12 cellular contexts compared by ENCODE assay signal in the genomic region with DNA sequence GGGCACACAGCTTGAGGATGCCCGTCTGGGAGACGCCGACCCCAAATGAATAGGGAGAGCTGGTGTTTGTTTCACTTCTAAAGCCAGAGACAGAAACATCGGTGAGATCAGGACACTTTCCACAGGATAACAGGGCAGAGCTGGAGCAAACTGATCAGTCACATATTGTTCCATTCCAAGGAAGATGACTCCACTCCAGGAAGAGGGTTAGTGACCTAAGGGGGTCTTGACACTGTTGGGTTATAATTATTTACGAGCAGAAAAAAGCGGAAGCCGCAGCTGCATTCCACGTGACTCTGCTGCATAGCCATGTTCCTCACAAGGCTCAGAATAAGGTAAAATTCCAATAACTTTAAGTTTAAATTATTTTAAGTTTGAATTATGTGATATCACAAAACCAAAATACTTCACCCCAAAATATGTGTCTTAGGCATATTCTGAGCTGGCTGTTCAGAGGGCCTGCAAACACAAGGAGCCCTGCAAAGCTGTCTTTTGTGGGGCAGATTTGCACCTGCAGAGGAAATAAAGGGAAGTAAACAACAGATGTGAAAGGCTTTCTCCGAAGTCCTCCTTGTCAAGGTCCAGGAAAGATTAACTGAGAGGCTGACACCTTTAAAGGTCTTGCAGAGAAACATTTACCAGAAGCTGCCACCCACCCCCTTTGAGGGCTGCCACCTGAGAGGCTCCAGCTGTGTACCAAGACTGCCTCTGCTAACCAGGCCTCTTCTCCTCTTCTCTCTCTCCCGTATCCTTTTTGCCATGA.
A peak's percentile ranks its signal among the peaks of the same experiment; 100 is the strongest.
DNase-seq lines count a peak whose midpoint lies in the region; ATAC-seq and TF ChIP-seq lines count a peak whose summit lies in the region.
"Had no signal": no experiment of that assay in that cellular context is flagged by ENCODE, and none has a peak within 500 bp of the region (broad histone marks: within the 10 kb centered on the region; RNA-seq: fewer than 3 reads in every experiment).

No MANE protein-coding gene starts in this region.

- H3K4me3 ChIP-seq in heart right ventricle = no peak overlapping the region
- H3K4me3 ChIP-seq: upper lobe of right lung had no signal

- H3K27ac ChIP-seq in heart right ventricle = no peak overlapping the region
- H3K27ac ChIP-seq: upper lobe of right lung had no signal

- peaks cover 0 to 7% (median 7%) of the 10 kb centered on the region in 7 donors for H3K27me3 ChIP-seq in heart right ventricle
- H3K27me3 ChIP-seq: upper lobe of right lung had no signal

- WGBS in heart right ventricle, 2 donors = 26 to 28% methylated on average over 10 of the region's 10 CpGs

- H3K27ac Mint-ChIP-seq in CD14-positive monocyte = peak overlapping the region in 1 of 7 donors; percentile 72

- peaks cover 10% of the 10 kb centered on the region for H3K4me1 Mint-ChIP-seq in CD14-positive monocyte

- ATAC-seq in GM21423 (IDR thresholded peaks at IDR 0.05; ENCODE audit: unreplicated experiment) (peak; percentile 67), heart right ventricle (no peak)
- ATAC-seq: upper lobe of right lung had no signal

- H3K9me3 Mint-ChIP-seq in CD14-positive monocyte = peaks cover 0 to 4% (median 0%) of the 10 kb centered on the region in 7 donors

- no peaks in the 10 kb centered on the region for H3K9me3 ChIP-seq in heart right ventricle
- H3K9me3 ChIP-seq: upper lobe of right lung had no signal

- H3K36me3 Mint-ChIP-seq in CD14-positive monocyte = no peaks in the 10 kb centered on the region

- no peak for DNase-seq in CD14-positive monocyte (ENCODE audit: low spot score)
- DNase-seq in RPMI8226 = peak; percentile 69
- peak; percentile 91 for DNase-seq in left kidney (ENCODE audit: low read depth, low spot score)
- no peak for DNase-seq in GOT3 (lab: John Stamatoyannopoulos, UW)
- DNase-seq in heart right ventricle = no peak
- DNase-seq in NCI-H146 (lab: John Stamatoyannopoulos, UW) = no peak
- DNase-seq in RKO (ENCODE audit: low spot score) = no peak
- DNase-seq: aorta, NCI-H1048, NCI-H526 treated with DMSO at 0.1 percent for 48 hours, upper lobe of right lung had no signal

- TF ChIP-seq CTCF in CD14-positive monocyte (IDR thresholded peaks at IDR 0.05) (no peak), heart right ventricle (IDR thresholded peaks at IDR 0.05) (no peak)

- peaks cover 0 to 3% (median 1%) of the 10 kb centered on the region in 3 donors for H3K27me3 Mint-ChIP-seq in CD14-positive monocyte (ENCODE audit: low read depth in 3 of 3)

- peaks cover 0 to 6% (median 0%) of the 10 kb centered on the region in 9 donors for H3K4me1 ChIP-seq in heart right ventricle
- H3K4me1 ChIP-seq: upper lobe of right lung had no signal

- peak overlapping the region; percentile 67 to 94 for H3K4me3 Mint-ChIP-seq in CD14-positive monocyte

- no peaks in the 10 kb centered on the region for H3K36me3 ChIP-seq in heart right ventricle
- H3K36me3 ChIP-seq: upper lobe of right lung had no signal

- intact Hi-C loops in CD14-positive monocyte (cut with micrococcal nuclease) = no loop called here
- intact Hi-C loops in heart right ventricle (cut with DNase I) = no loop called here

Comparison
In these comparisons a context has a peak if more than half of its experiments do, and no peak if none do; other contexts are left out.
1. DNase-seq: peak in RPMI8226 (single experiment) and left kidney (single experiment); none in CD14-positive monocyte (single experiment), GOT3 (single experiment), heart right ventricle (0 of 2), NCI-H146 (single experiment) and RKO (single experiment).